ENCODE assay signal across 9 cellular contexts in genomic region chr15:42735382-42736165, GRCh38. TPM values are rescaled to one million over a fixed set of nuclear protein-coding genes. Genes with fewer than 3 reads are reported as not detected.
DNase-seq lines count a peak whose midpoint lies in the region; ATAC-seq, FAIRE-seq and TF ChIP-seq lines count a peak whose summit lies in the region.
"Had no signal": no experiment of that assay in that cellular context is flagged by ENCODE, and none has a peak within 500 bp of the region (broad histone marks: within the 10 kb centered on the region; RNA-seq: fewer than 3 reads in every experiment).

No MANE protein-coding gene starts in this region.

- no peak overlapping the region for H3K14ac ChIP-seq in H9 (ENCODE audit: insufficient read depth, low read length)

- no peak overlapping the region for H4K91ac ChIP-seq in H9 (ENCODE audit: insufficient read length, low read depth, low read length)

- ATAC-seq in WTC11 (no peak), right cardiac atrium (no peak), GM19023 (IDR thresholded peaks at IDR 0.05; ENCODE audit: unreplicated experiment) (no peak), GM19351 (IDR thresholded peaks at IDR 0.05; ENCODE audit: unreplicated experiment) (no peak)

- H3K27ac Mint-ChIP-seq in H9: no peak overlapping the region; a peak in 1 of 7 replicates
- H3K27ac Mint-ChIP-seq in WTC11: no peak overlapping the region

- CTCF ChIA-PET in WTC11 (lab: Charles Lee): interaction anchor here (1.1 to 4.0 kb wide), 5 partner anchors 13 to 192 kb away, joined by 3 to 26 read pairs (median 3); no protein-coding TSS in a partner anchor

- no peak overlapping the region for H4K5ac ChIP-seq in H9 (ENCODE audit: insufficient read length, low read depth, low read length)

- no peak overlapping the region for H2BK120ac ChIP-seq in H9 (ENCODE audit: low read depth, low read length, poor library complexity, severe bottlenecking)

- H2BK15ac ChIP-seq in H9 (ENCODE audit: low read depth, low read length): no peak overlapping the region

- no peak overlapping the region for H2BK12ac ChIP-seq in H9 (ENCODE audit: insufficient read length, low read depth, low read length)

- no peaks in the 10 kb centered on the region for H3K79me2 ChIP-seq in H9 (ENCODE audit: insufficient read depth, low read length)

- FAIRE-seq in GM12891 (lab: Jason Lieb, UNC): no peak
- FAIRE-seq: frontal cortex had no signal

- H3K79me1 ChIP-seq in H9 (ENCODE audit: insufficient read depth, low read depth, low read length, poor library complexity, severe bottlenecking): no peaks in the 10 kb centered on the region

- H3K36me3 Mint-ChIP-seq in H9 (ENCODE audit: insufficient read depth in 1 of 3, low read depth in 3 of 3) (peaks cover 16 to 45% (median 42%) of the 10 kb centered on the region in 3 experiments; a peak in 6 of 7 replicates), WTC11 (peaks cover 28% of the 10 kb centered on the region)

- no peaks in the 10 kb centered on the region for H4K20me1 ChIP-seq in H9 (ENCODE audit: control insufficient read depth, insufficient read depth, insufficient read length)

- H2AFZ ChIP-seq in H9 (ENCODE audit: low read length): no peak overlapping the region

- H3K4me1 Mint-ChIP-seq in H9 (peaks cover 7 to 9% of the 10 kb centered on the region in 2 experiments; a peak in 3 of 4 replicates), WTC11 (peaks cover 3% of the 10 kb centered on the region; the same call in 1 of the 2 replicates)

- H4K8ac ChIP-seq in H9 (replicated peaks; ENCODE audit: insufficient read length, low read depth, low read length): no peak overlapping the region

- no peak overlapping the region for H3K56ac ChIP-seq in H9 (ENCODE audit: insufficient read length, low read depth, low read length)

- peak overlapping the region; percentile 73 to 86 for H3K4me3 Mint-ChIP-seq in H9
- H3K4me3 Mint-ChIP-seq in WTC11: peak overlapping the region; percentile 72

- no peak overlapping the region for H3K23ac ChIP-seq in H9 (ENCODE audit: insufficient read length, low read depth, low read length)

- peak overlapping the region; percentile 38 for H3K4me2 ChIP-seq in H9 (ENCODE audit: insufficient read depth, insufficient read length, low read length)

- H3K36me3 ChIP-seq in skeletal muscle tissue (ENCODE audit: control insufficient read depth in 3 of 3, insufficient read depth in 3 of 3, low read length in 3 of 3): peaks cover 43 to 45% (median 44%) of the 10 kb centered on the region in 3 donors

- no peak overlapping the region for H3K18ac ChIP-seq in H9 (ENCODE audit: insufficient read length, low read depth, low read length)

- no CpG with 5 or more reads among the region's 19 CpGs for WGBS in H9 (ENCODE audit: extremely low coverage, insufficient read length, low lambda C conversion rate)
- WGBS in right cardiac atrium: 77% methylated on average over 19 of the region's 19 CpGs

- H2AK5ac ChIP-seq in H9 (ENCODE audit: insufficient read length, low read length): no peak overlapping the region

- H3K4ac ChIP-seq in H9 (ENCODE audit: low read depth, low read length): no peak overlapping the region

- DNase-seq in H9 (no peak), WTC11 (ENCODE audit: low spot score) (no peak), right cardiac atrium (no peak), medulla oblongata (ENCODE audit: extremely low spot score) (no peak), GM12891 (ENCODE audit: insufficient read length, low spot score) (no peak)

- no peak overlapping the region for H3K9ac ChIP-seq in H9 (ENCODE audit: extremely low read depth, insufficient read length, low read length)
- H3K9ac ChIP-seq in skeletal muscle tissue (ENCODE audit: low read depth in 1 of 3, low read length in 3 of 3): peak overlapping the region; percentile 79 to 91 (median 82)

- no peak for TF ChIP-seq POLR2A in GM12891 (IDR thresholded peaks at IDR 0.05; ENCODE audit: low read depth, low read length)

- H3K4me1 ChIP-seq in H9 (ENCODE audit: insufficient read depth, low read length): no peaks in the 10 kb centered on the region
- H3K4me1 ChIP-seq in right cardiac atrium (ENCODE audit: control insufficient read depth, insufficient read depth, low read length): peaks cover 2% of the 10 kb centered on the region
- peaks cover 10 to 18% (median 15%) of the 10 kb centered on the region in 3 donors for H3K4me1 ChIP-seq in skeletal muscle tissue (ENCODE audit: control insufficient read depth in 3 of 3, insufficient read depth in 3 of 3, low read length in 3 of 3)

- no peaks in the 10 kb centered on the region for H3K23me2 ChIP-seq in H9 (ENCODE audit: insufficient read length, low read depth, low read length, poor library complexity, severe bottlenecking)

- POLR2A ChIA-PET in WTC11 (lab: Charles Lee): no interaction called here

- H3K4me3 ChIP-seq in right cardiac atrium (ENCODE audit: low read length) (peak overlapping the region; percentile 93), skeletal muscle tissue (ENCODE audit: low read length in 3 of 3) (peak overlapping the region; percentile 72 to 96 (median 94))

- H3K27ac ChIP-seq in H9 (ENCODE audit: insufficient read length, low read depth, low read length) (no peak overlapping the region), right cardiac atrium (ENCODE audit: low read length) (no peak overlapping the region), skeletal muscle tissue (ENCODE audit: low read depth, low read length) (no peak overlapping the region)

- H3K27me3 ChIP-seq in H9 (ENCODE audit: insufficient read depth, low read length): no peaks in the 10 kb centered on the region
- no peaks in the 10 kb centered on the region for H3K27me3 ChIP-seq in right cardiac atrium (ENCODE audit: control insufficient read depth, insufficient read depth)
- H3K27me3 ChIP-seq in skeletal muscle tissue (ENCODE audit: control insufficient read depth in 3 of 3, insufficient read depth in 3 of 3, low read length in 3 of 3): no peaks in the 10 kb centered on the region

- H3K9me3 ChIP-seq in H9 (ENCODE audit: control insufficient read depth, low read depth, low read length) (no peaks in the 10 kb centered on the region), right cardiac atrium (ENCODE audit: control insufficient read depth, low read length) (no peaks in the 10 kb centered on the region), skeletal muscle tissue (ENCODE audit: control insufficient read depth in 3 of 3, low read length in 3 of 3) (no peaks in the 10 kb centered on the region)

- no peak overlapping the region for H2BK5ac ChIP-seq in H9 (ENCODE audit: insufficient read length, low read length)

- no peak overlapping the region for H2BK20ac ChIP-seq in H9 (ENCODE audit: low read depth, low read length, poor library complexity, severe bottlenecking)

- H3T11ph ChIP-seq in H9 (ENCODE audit: low read length): no peak overlapping the region

- intact Hi-C loops in right cardiac atrium (cut with DNase I): no loop called here

- H3K9me3 Mint-ChIP-seq in H9 (no peaks in the 10 kb centered on the region; a peak in 1 of 5 replicates), WTC11 (no peaks in the 10 kb centered on the region)

- H3K27me3 Mint-ChIP-seq in H9 (ENCODE audit: low read depth): no peaks in the 10 kb centered on the region
- H3K27me3 Mint-ChIP-seq in WTC11 (ENCODE audit: low read depth): no peaks in the 10 kb centered on the region

- TF ChIP-seq CTCF in H9 (conservative IDR thresholded peaks at IDR 0.05): no peak
- no peak for TF ChIP-seq CTCF in WTC11 (IDR thresholded peaks at IDR 0.05)

TF ChIP-seq in WTC11, 78 proteins besides CTCF, POLR2A, EP300 and RAD21 (continues in another document):
- TF ChIP-seq TP53 (CRISPR knock-in tag; IDR thresholded peaks at IDR 0.05) (no peak), ZNF263 (CRISPR knock-in tag; IDR thresholded peaks at IDR 0.05; ENCODE audit: low read depth) (no peak)

TF ChIP-seq in GM12891, 5 proteins besides CTCF, POLR2A, EP300 and RAD21:
- no peak for TF ChIP-seq TAF1 (IDR thresholded peaks at IDR 0.05; ENCODE audit: low read depth, low read length)
- TF ChIP-seq POU2F2 (IDR thresholded peaks at IDR 0.05; ENCODE audit: low read depth, low read length): no peak
- TF ChIP-seq POLR2AphosphoS5 (IDR thresholded peaks at IDR 0.05; ENCODE audit: low read depth, low read length): no peak
- no peak for TF ChIP-seq SPI1 (IDR thresholded peaks at IDR 0.05; ENCODE audit: low read depth, low read length)
- no peak for TF ChIP-seq PAX5 (IDR thresholded peaks at IDR 0.05; ENCODE audit: insufficient read depth, low read length, severe bottlenecking)
TF ChIP-seq in GM12891: peak in this region for 0.

RNA-seq across cellular contexts. Expression of gene CDAN1, which starts 1.4 kb away (rescaled TPM):
- 20.0 and 20.4 TPM in 2 replicates for total RNA-seq in H9 (2021)
- total RNA-seq in WTC11 (2021): 16.4 to 24.2 TPM (median 23.0 TPM) in 3 replicates
- 1 to 10 TPM; 6.9 to 8.0 (median 7.3) TPM for total RNA-seq in right cardiac atrium
- polyA plus RNA-seq in right cardiac atrium: 4.7 TPM
- 9.9 TPM for total RNA-seq in skeletal muscle tissue
- 5.0 TPM for polyA plus RNA-seq in GM12891 (2012; ENCODE audit: low read depth, missing spikeins)
